In the genomic region with DNA sequence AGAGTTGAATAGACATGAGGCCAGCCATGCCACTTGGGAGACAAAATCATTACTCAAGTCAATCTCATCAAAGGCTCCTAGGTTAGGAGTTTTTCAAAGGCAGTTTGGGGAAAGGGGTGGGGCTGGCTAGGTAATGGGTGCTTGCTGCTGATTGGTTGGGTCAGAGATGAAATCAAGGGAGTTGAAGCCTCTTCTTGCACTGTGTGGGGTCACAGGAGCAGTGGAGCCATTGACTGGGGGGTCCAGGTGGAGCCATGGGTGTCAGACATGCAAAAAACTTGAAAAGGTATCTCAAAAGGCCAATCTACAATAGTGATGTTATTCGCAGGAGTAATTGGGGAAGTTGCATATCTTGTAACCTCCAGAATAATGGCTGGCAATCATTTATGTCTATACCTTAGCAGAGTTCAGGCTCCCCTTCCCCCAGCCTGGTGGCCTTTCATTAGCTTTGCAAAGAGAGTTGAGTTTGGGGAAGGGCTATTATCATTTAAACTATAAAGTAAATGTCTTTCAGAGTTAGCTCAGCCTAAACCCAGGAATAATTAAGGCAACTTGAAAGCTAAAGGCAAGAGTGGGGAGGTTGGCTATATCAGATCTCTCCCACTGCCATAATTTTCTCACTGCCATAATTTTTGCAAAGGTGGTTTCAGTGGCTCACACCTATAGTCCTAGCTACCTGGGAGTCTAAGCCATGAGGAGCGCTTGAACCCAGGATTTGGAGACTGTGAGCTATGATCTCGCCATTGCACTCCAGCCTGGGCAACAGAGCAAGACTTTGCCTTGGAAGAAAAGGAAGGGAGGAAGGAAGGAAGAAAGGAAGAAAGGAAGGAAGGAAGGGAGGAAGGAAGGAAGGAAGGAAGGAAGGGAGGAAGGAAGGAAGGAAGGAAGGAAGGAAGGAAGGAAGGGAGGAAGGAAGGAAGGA, we compare ENCODE assay signal across 18 cellular contexts. TPM values are rescaled to one million over a fixed set of nuclear protein-coding genes. Genes with fewer than 3 reads are reported as not detected.
"Had no signal": no experiment of that assay in that cellular context is flagged by ENCODE, and none has a peak within 500 bp of the region (broad histone marks: within the 10 kb centered on the region; RNA-seq: fewer than 3 reads in every experiment).

No MANE protein-coding gene starts in this region.

- H3K4me1 ChIP-seq: esophagus muscularis mucosa, heart right ventricle, left lung, tibial artery had no signal

- H3K27me3 ChIP-seq: cardiac muscle cell had no signal

- H3K9me3 Mint-ChIP-seq: nephron had no signal

- H3K4me1 Mint-ChIP-seq: T-cell had no signal

- H3K36me3 ChIP-seq: cardiac muscle cell, esophagus muscularis mucosa, heart right ventricle, left lung, tibial artery had no signal

- H3K27ac Mint-ChIP-seq: activated naive CD8-positive, alpha-beta T cell; dendritic cell treated with granulocyte-macrophage colony-stimulating factor and Interleukin-4, amounts not matched to agents 40 ng/mL and 50 ng/mL, for 4 days; nephron; progenitor cell of endocrine pancreas; T-cell had no signal

- DNase-seq: activated CD4-positive, alpha-beta T cell treated with anti-CD3 and anti-CD28 coated beads, Interleukin-2, amount 50 U/mL, for 4 hours; effector CD8-positive, alpha-beta T cell; heart right ventricle; left lung; midbrain; stimulated activated CD8-positive, alpha-beta memory T cell treated with anti-CD3 and anti-CD28 coated beads, Interleukin-4, amount 100 ng/mL, for 48 hours; stimulated activated naive CD4-positive, alpha-beta T cell treated with Interleukin-2 at 50 U/mL for 16 hours; T-cell; tibial artery had no signal

- H3K4me3 Mint-ChIP-seq: activated naive CD8-positive, alpha-beta T cell; dendritic cell treated with granulocyte-macrophage colony-stimulating factor and Interleukin-4, amounts not matched to agents 40 ng/mL and 50 ng/mL, for 4 days; nephron; T-cell had no signal

- H3K4me3 ChIP-seq: cardiac muscle cell, esophagus muscularis mucosa, heart right ventricle, left lung, tibial artery had no signal

- H3K27ac ChIP-seq: cardiac muscle cell, esophagus muscularis mucosa, heart right ventricle, left lung, tibial artery, VCaP had no signal

- H3K9me3 ChIP-seq: esophagus muscularis mucosa, tibial artery had no signal

- H3K36me3 Mint-ChIP-seq: activated naive CD8-positive, alpha-beta T cell; T-cell had no signal

RNA-seq across cellular contexts. Expression of a gene that starts 36.5 kb away (rescaled TPM):
- total RNA-seq: activated CD8-positive, alpha-beta memory T cell treated with anti-CD3 and anti-CD28 coated beads for 36 hours; cardiac muscle cell; chondrocyte; progenitor cell of endocrine pancreas had no signal
